Comparison of ENCODE assay signal across 8 cellular contexts in the genomic region with DNA sequence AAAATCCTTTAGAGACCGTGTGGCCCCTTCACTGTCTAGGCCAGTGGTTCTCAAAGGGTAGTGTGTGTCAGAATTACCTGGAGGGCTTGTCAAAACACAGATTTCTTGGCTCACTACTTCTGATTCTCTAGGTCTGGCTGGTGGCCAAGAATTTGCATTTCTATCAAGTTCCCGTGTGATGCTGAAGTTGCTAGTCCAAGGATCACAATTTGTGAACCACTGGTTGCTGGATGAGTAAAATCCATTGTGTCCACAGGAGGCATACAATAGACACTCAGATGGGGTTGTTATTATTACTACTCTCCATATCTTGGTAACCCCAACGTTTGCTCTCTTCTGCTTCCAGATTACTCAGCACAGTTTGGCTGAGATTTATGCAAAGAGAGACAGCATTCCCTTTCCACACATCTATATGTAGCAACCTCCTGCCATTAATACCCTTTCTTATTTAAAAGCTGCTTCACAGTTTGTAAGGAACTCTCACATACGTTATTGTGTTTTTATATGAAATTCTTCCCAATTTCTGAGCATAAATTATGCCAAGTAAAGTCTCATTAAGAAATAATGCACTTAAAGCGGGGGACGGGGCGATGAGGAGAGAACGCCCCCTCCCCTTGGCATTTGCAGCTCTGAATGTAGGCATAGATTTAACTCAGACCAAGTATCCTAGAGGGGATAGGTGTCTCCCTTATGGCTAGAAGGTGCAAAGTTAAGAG. TPM values are rescaled to one million over a fixed set of nuclear protein-coding genes. Genes with fewer than 3 reads are reported as not detected.
A peak's percentile ranks its signal among the peaks of the same experiment; 100 is the strongest.
DNase-seq lines count a peak whose midpoint lies in the region; ATAC-seq and TF ChIP-seq lines count a peak whose summit lies in the region.

No MANE protein-coding gene starts in this region.

- POLR2A ChIA-PET in activated B cell treated with CpG ODN at 0.5 μM for 24 hours (lab: Charles Lee), result interaction anchor here (1.2 to 1.8 kb wide), 3 partner anchors 10 to 106 kb away, joined by 4 to 9 read pairs (median 7); a partner anchor contains a TSS

- H3K4me3 ChIP-seq in AG10803 (ENCODE audit: low read length) (peak overlapping the region; percentile 73), gastroesophageal sphincter (peak overlapping the region; percentile 70 to 86), retinal pigment epithelial cell (ENCODE audit: low read length) (peak overlapping the region; percentile 54), mucosa of descending colon (no peak overlapping the region)

- no peaks in the 10 kb centered on the region for H3K36me3 ChIP-seq in gastroesophageal sphincter
- no peaks in the 10 kb centered on the region for H3K36me3 ChIP-seq in mucosa of descending colon (ENCODE audit: low read depth)

- intact Hi-C loops in activated B cell treated with CpG ODN at 0.5 μM for 24 hours (cut with micrococcal nuclease) (loop anchor here (1.0 to 5.0 kb wide), 3 partner anchors 15 to 105 kb away; a partner anchor contains a TSS), mucosa of descending colon (cut with DNase I, micrococcal nuclease) (no loop called here)

- no peak for TF ChIP-seq EP300 in gastroesophageal sphincter (IDR thresholded peaks at IDR 0.05)

- TF ChIP-seq CTCF in AG10803 (conservative IDR thresholded peaks at IDR 0.05; ENCODE audit: low read length), result 0 out of 2 replicates have a peak, but pooled peaks have one; percentile 10
- 0 out of 2 replicates have a peak, but pooled peaks have one; percentile 15 for TF ChIP-seq CTCF in HFFc6 (IDR thresholded peaks at IDR 0.05)
- TF ChIP-seq CTCF in activated B cell treated with CpG ODN at 0.5 μM for 24 hours (IDR thresholded peaks at IDR 0.05), result no peak
- TF ChIP-seq CTCF in gastroesophageal sphincter (IDR thresholded peaks at IDR 0.05), result peak in 2 of 4 experiments; percentile 5 to 10
- TF ChIP-seq CTCF in retinal pigment epithelial cell (conservative IDR thresholded peaks at IDR 0.05; ENCODE audit: low read depth, low read length), result no peak
- TF ChIP-seq CTCF in mucosa of descending colon (IDR thresholded peaks at IDR 0.05), result no peak

- H3K4me3 Mint-ChIP-seq in HFFc6 (peak overlapping the region; percentile 90), activated B cell treated with CpG ODN at 0.5 μM for 24 hours (peak overlapping the region; percentile 79)

- CTCF ChIA-PET in activated B cell treated with CpG ODN at 0.5 μM for 24 hours (lab: Charles Lee), result interaction anchor here (0.7 to 3.6 kb wide), 6 partner anchors 19 to 297 kb away, joined by 3 to 66 read pairs (median 3); no protein-coding TSS in a partner anchor

- H3K4me1 Mint-ChIP-seq in HFFc6 (ENCODE audit: low read depth) (peaks cover 33% of the 10 kb centered on the region), activated B cell treated with CpG ODN at 0.5 μM for 24 hours (peaks cover 29% of the 10 kb centered on the region)

- H3K9me3 Mint-ChIP-seq in HFFc6 (no peaks in the 10 kb centered on the region), activated B cell treated with CpG ODN at 0.5 μM for 24 hours (no peaks in the 10 kb centered on the region)

- no peaks in the 10 kb centered on the region for H3K9me3 ChIP-seq in gastroesophageal sphincter
- H3K9me3 ChIP-seq in mucosa of descending colon, result no peaks in the 10 kb centered on the region

- H3K27me3 Mint-ChIP-seq in HFFc6 (ENCODE audit: insufficient read depth) (peaks cover 5% of the 10 kb centered on the region), activated B cell treated with CpG ODN at 0.5 μM for 24 hours (peaks cover 9% of the 10 kb centered on the region)

- peak overlapping the region in 3 of 4 donors; percentile 54 to 63 (median 62) for H3K27ac ChIP-seq in gastroesophageal sphincter

- TF ChIP-seq POLR2A in gastroesophageal sphincter (IDR thresholded peaks at IDR 0.05), result no peak

- peak; percentile 44 for DNase-seq in AG10803 (ENCODE audit: low read depth)
- peak; percentile 73 for DNase-seq in HFFc6
- no peak for DNase-seq in activated B cell treated with CpG ODN at 0.5 μM for 24 hours
- DNase-seq in retinal pigment epithelial cell (ENCODE audit: low read depth), result no peak
- no peak for DNase-seq in mucosa of descending colon
- DNase-seq in D341Med (ENCODE audit: low spot score), result no peak

- WGBS in gastroesophageal sphincter (ENCODE audit: low coverage in 1 of 2), 2 donors, result 8 to 11% methylated on average over 6 to 8 of the region's 8 CpGs

- no peaks in the 10 kb centered on the region for H3K36me3 Mint-ChIP-seq in HFFc6 (ENCODE audit: low read depth)
- no peaks in the 10 kb centered on the region for H3K36me3 Mint-ChIP-seq in activated B cell treated with CpG ODN at 0.5 μM for 24 hours (ENCODE audit: low read depth)

- H3K4me1 ChIP-seq in gastroesophageal sphincter (peaks cover 0 to 37% (median 5%) of the 10 kb centered on the region in 3 donors), mucosa of descending colon (ENCODE audit: low read depth) (peaks cover 14% of the 10 kb centered on the region)

- H3K27ac Mint-ChIP-seq in HFFc6, result peak overlapping the region; percentile 81
- no peak overlapping the region for H3K27ac Mint-ChIP-seq in activated B cell treated with CpG ODN at 0.5 μM for 24 hours

- ATAC-seq in activated B cell treated with CpG ODN at 0.5 μM for 24 hours (ENCODE audit: low read depth) (no peak), gastroesophageal sphincter (no peak), HG03097 (IDR thresholded peaks at IDR 0.05; ENCODE audit: low FRiP score, unreplicated experiment) (no peak), mucosa of descending colon (no peak)

- H3K27me3 ChIP-seq in gastroesophageal sphincter, result no peaks in the 10 kb centered on the region

RNA-seq across cellular contexts. Expression of a gene that starts 0.7 kb away (rescaled TPM):
- 1 to 10 TPM; 3.4 to 4.2 (median 3.9) TPM for total RNA-seq in HFFc6 (2021; fragmentation: NEBNext Ultra II Directional; extraction: Animal tissue kit (Norgen Biotek cat#: 25700))
- total RNA-seq in activated B cell treated with CpG ODN at 0.5 μM for 24 hours (1.2 and 1.4 TPM in 2 replicates), gastroesophageal sphincter (1 to 10 TPM; 3.1 to 8.9 (median 5.5) TPM), mucosa of descending colon (1 to 10 TPM in 1 of 3 donors, under 1 TPM in 2; 0.27 to 5.1 (median 0.29) TPM)

RNA-seq across cellular contexts. Expression of a gene that starts 15.5 kb away (rescaled TPM):
- total RNA-seq in HFFc6 (2021; fragmentation: NEBNext Ultra II Directional; extraction: Animal tissue kit (Norgen Biotek cat#: 25700)), result 10 to 100 TPM; 13.1 to 17.5 (median 13.9) TPM
- total RNA-seq in activated B cell treated with CpG ODN at 0.5 μM for 24 hours (7.3 and 9.6 TPM in 2 replicates), gastroesophageal sphincter (10 to 100 TPM; 15.1 to 18.7 (median 16.2) TPM), mucosa of descending colon (10 to 100 TPM in 1 of 3 donors, 1 to 10 TPM in 2; 5.3 to 13.9 (median 5.8) TPM)

Comparison
In these comparisons a context has a peak if more than half of its experiments do, and no peak if none do; other contexts are left out.
1. DNase-seq: peak in AG10803 (single experiment) and HFFc6 (single experiment); none in activated B cell treated with CpG ODN at 0.5 μM for 24 hours (single experiment), retinal pigment epithelial cell (single experiment), mucosa of descending colon (0 of 3) and D341Med (single experiment).
2. CTCF ChIP-seq: peak in AG10803 (single experiment) and HFFc6 (single experiment); none in activated B cell treated with CpG ODN at 0.5 μM for 24 hours (single experiment), retinal pigment epithelial cell (single experiment) and mucosa of descending colon (single experiment).